21 cellular contexts compared by ENCODE assay signal in the genomic region with DNA sequence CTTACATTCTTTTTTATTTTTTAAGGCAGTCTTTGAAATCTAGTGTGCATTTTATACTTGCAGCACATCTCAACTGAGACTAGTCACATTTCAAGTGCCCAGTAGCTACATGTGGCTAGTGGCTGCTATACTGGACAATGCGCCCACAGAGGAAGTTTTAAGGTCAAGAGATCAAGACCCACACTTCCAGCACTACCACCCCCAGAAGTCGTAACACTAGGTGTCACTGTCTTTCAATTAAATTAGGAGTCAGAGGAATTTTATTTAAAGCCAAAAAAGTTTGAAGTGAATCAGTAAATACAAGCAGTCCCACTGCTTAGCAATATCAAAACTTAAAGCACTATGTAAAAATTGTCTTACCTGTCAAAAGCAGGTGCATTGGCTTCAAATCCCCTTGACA. TPM values are rescaled to one million over a fixed set of nuclear protein-coding genes. Genes with fewer than 3 reads are reported as not detected.
DNase-seq lines count a peak whose midpoint lies in the region; ATAC-seq, FAIRE-seq and TF ChIP-seq lines count a peak whose summit lies in the region.
"Had no signal": no experiment of that assay in that cellular context is flagged by ENCODE, and none has a peak within 500 bp of the region (broad histone marks: within the 10 kb centered on the region; RNA-seq: fewer than 3 reads in every experiment).

No MANE protein-coding gene starts in this region.

- H3K9me3 ChIP-seq in liver (ENCODE audit: control insufficient read depth in 4 of 4, low read length in 3 of 4) (no peaks in the 10 kb centered on the region), HepG2 (ENCODE audit: low read length) (no peaks in the 10 kb centered on the region), HAP-1 (no peaks in the 10 kb centered on the region)
- H3K9me3 ChIP-seq: lower lobe of right lung, upper lobe of right lung had no signal

- TF ChIP-seq EP300 in HepG2 (IDR thresholded peaks at IDR 0.05; ENCODE audit: low read depth in 2 of 2, low read length in 2 of 2) = no peak
- TF ChIP-seq EP300 in HepG2 (CRISPR knock-in tag; IDR thresholded peaks at IDR 0.05; ENCODE audit: borderline replicate concordance) = no peak

- TF ChIP-seq POLR2A in HepG2 (IDR thresholded peaks at IDR 0.05; ENCODE audit: insufficient read depth in 1 of 2, low read depth in 2 of 2, low read length in 2 of 2) = no peak

- no peak for ATAC-seq in HepG2
- ATAC-seq: lower lobe of right lung; natural killer cell treated with Interleukin-12 subunit alpha and Interleukin-12 subunit beta and Interleukin-15 and Interleukin-18, amount 100 ng/mL, for 72 hours; upper lobe of right lung had no signal

- WGBS in liver = 86% methylated on average over 2 of the region's 2 CpGs
- 88% methylated on average over 2 of the region's 2 CpGs for WGBS in HepG2 (ENCODE audit: low lambda C conversion rate)

- no peak overlapping the region for H3K4me3 ChIP-seq in liver (ENCODE audit: low read depth in 1 of 3, low read length in 3 of 3)
- H3K4me3 ChIP-seq in HepG2 (replicated peaks in 1 of 3; ENCODE audit: insufficient read depth in 1 of 3, low read depth in 2 of 3, low read length in 3 of 3) = no peak overlapping the region
- no peak overlapping the region for H3K4me3 ChIP-seq in HAP-1
- H3K4me3 ChIP-seq: lower lobe of right lung, upper lobe of right lung had no signal

- CTCF ChIA-PET in HepG2 (lab: Yijun Ruan, JAX; ENCODE audit: low intra/inter-chr PET ratio, low total read pairs) = no interaction called here

- TF ChIP-seq RAD21 in liver (IDR thresholded peaks at IDR 0.05) (peak; percentile 12 to 19), HepG2 (CRISPR knock-in tag; IDR thresholded peaks at IDR 0.05) (no peak)

- intact Hi-C loops in HepG2 (cut with micrococcal nuclease; ENCODE audit: unreplicated experiment) = no loop called here

- BruUV-seq in HepG2 (replicated peaks; lab: Mats Ljungman, UMichigan) = no TSS peak

- H3K4me1 ChIP-seq in liver (ENCODE audit: control insufficient read depth in 4 of 4, insufficient read depth in 4 of 4, low read length in 3 of 4) (peaks cover 0 to 8% (median 2%) of the 10 kb centered on the region in 4 donors), HepG2 (ENCODE audit: insufficient read depth, low read length) (no peaks in the 10 kb centered on the region), HAP-1 (no peaks in the 10 kb centered on the region)
- H3K4me1 ChIP-seq: lower lobe of right lung, upper lobe of right lung had no signal

- in situ Hi-C loops in HepG2 (cut with HindIII; ENCODE audit: extremely low pct_ligation_motif_present, low pct_unique_long_range_greater_than_20kb) = no loop called here
- in situ Hi-C loops in HAP-1 (cut with MboI; ENCODE audit: low sequenced_read_pairs) = no loop called here

- FAIRE-seq in HepG2 (lab: Jason Lieb, UNC) = no peak
- FAIRE-seq: RCC 7860 had no signal

- POLR2A ChIA-PET in HepG2 (lab: Yijun Ruan, JAX) = no interaction called here

- no peaks in the 10 kb centered on the region for H4K20me1 ChIP-seq in HepG2 (ENCODE audit: insufficient read depth, low read length)

- H3K9ac ChIP-seq in liver (ENCODE audit: low read depth in 1 of 2, low read length in 2 of 2) = no peak overlapping the region
- H3K9ac ChIP-seq in HepG2 (ENCODE audit: insufficient read depth, low read depth, low read length) = no peak overlapping the region

- peaks cover 6 to 14% (median 8%) of the 10 kb centered on the region in 4 donors for H3K36me3 ChIP-seq in liver (ENCODE audit: control insufficient read depth in 4 of 4, insufficient read depth in 3 of 4, low read depth in 1 of 4, low read length in 3 of 4)
- peaks cover 0 to 3% of the 10 kb centered on the region in 2 experiments; a peak in 1 of 5 replicates for H3K36me3 ChIP-seq in HepG2 (replicated peaks in 1 of 2; ENCODE audit: control insufficient read depth in 1 of 2, insufficient read depth in 2 of 2, low read length in 2 of 2)
- H3K36me3 ChIP-seq in HAP-1 (replicated peaks) = no peaks in the 10 kb centered on the region

- no peak overlapping the region for H3K4me2 ChIP-seq in HepG2 (ENCODE audit: low read depth, low read length)

- no peak for DNase-seq in HepG2 (ENCODE audit: low spot score)
- peak; percentile 38 for DNase-seq in OCI-M1 (lab: John Stamatoyannopoulos, UW)
- peak; percentile 80 for DNase-seq in dermis blood vessel endothelial cell
- no peak for DNase-seq in HAP-1 (ENCODE audit: low spot score in 2 of 2)
- DNase-seq in cortex of kidney (lab: John Stamatoyannopoulos, UW) = no peak
- DNase-seq in foreskin melanocyte = no peak
- DNase-seq in NCI-H2227 (lab: John Stamatoyannopoulos, UW; ENCODE audit: unreplicated experiment) = no peak
- DNase-seq: activated CD4-positive, alpha-beta T cell treated with anti-CD3 and anti-CD28 coated beads for 1 hour; activated CD8-positive, alpha-beta memory T cell treated with anti-CD3 and anti-CD28 coated beads, Interleukin-2, amount 50 U/mL, for 48 hours; activated naive CD4-positive, alpha-beta T cell treated with anti-CD3 and anti-CD28 coated beads for 36 hours; GDM1; KG1; lower lobe of right lung; NCI-H1436 treated with DMSO at 0.1 percent for 48 hours; NCI-H446 treated with DMSO at 0.1 percent for 48 hours; stimulated activated CD4-positive, alpha-beta T cell treated with anti-CD3 and anti-CD28 coated beads, Interleukin-12 subunit alpha, Interleukin-12 subunit beta, amount 100 ng/mL, for 4 hours; upper lobe of right lung had no signal

- H3K79me2 ChIP-seq in HepG2 (ENCODE audit: insufficient read depth, low read length) = no peaks in the 10 kb centered on the region

- H3K27ac ChIP-seq in liver (ENCODE audit: low read depth in 1 of 2, low read length in 2 of 2) (no peak overlapping the region), HepG2 (ENCODE audit: extremely low read length, insufficient read depth, low read length) (no peak overlapping the region)
- H3K27ac ChIP-seq: HL-60, lower lobe of right lung, upper lobe of right lung had no signal

- peak; percentile 3 for TF ChIP-seq CTCF in liver (IDR thresholded peaks at IDR 0.05; ENCODE audit: low read depth, low read length, missing input control)
- TF ChIP-seq CTCF in HepG2 (CRISPR knock-in tag; IDR thresholded peaks at IDR 0.05) = no peak

- H2AFZ ChIP-seq in HepG2 (ENCODE audit: low read length) = no peak overlapping the region

- H3K27me3 ChIP-seq in liver (ENCODE audit: control insufficient read depth in 4 of 4, insufficient read depth in 4 of 4, low read length in 3 of 4) = no peaks in the 10 kb centered on the region
- no peaks in the 10 kb centered on the region for H3K27me3 ChIP-seq in HepG2 (ENCODE audit: control insufficient read depth in 1 of 2, insufficient read depth in 2 of 2, low read length in 2 of 2)
- no peaks in the 10 kb centered on the region for H3K27me3 ChIP-seq in HAP-1 (ENCODE audit: low read depth)
- H3K27me3 ChIP-seq: upper lobe of right lung had no signal

TF ChIP-seq in liver, 16 proteins besides CTCF, POLR2A, EP300 and RAD21:
- peak; percentile 44 for TF ChIP-seq NR2F2 (IDR thresholded peaks at IDR 0.05)
- TF ChIP-seq FOXA1 (IDR thresholded peaks at IDR 0.05) = no peak
- TF ChIP-seq FOXA2 (IDR thresholded peaks at IDR 0.05) = no peak
- TF ChIP-seq YY1 (IDR thresholded peaks at IDR 0.05) = no peak
- TF ChIP-seq EGR1 (IDR thresholded peaks at IDR 0.05; ENCODE audit: low read depth in 2 of 2) = no peak

TF ChIP-seq in HepG2, 621 proteins besides CTCF, POLR2A, EP300 and RAD21 (continues in another document):
- TF ChIP-seq MIXL1 (CRISPR knock-in tag; IDR thresholded peaks at IDR 0.05) (no peak), ZNF468 (CRISPR knock-in tag; IDR thresholded peaks at IDR 0.05) (no peak)
- TF ChIP-seq, protein P1, sequence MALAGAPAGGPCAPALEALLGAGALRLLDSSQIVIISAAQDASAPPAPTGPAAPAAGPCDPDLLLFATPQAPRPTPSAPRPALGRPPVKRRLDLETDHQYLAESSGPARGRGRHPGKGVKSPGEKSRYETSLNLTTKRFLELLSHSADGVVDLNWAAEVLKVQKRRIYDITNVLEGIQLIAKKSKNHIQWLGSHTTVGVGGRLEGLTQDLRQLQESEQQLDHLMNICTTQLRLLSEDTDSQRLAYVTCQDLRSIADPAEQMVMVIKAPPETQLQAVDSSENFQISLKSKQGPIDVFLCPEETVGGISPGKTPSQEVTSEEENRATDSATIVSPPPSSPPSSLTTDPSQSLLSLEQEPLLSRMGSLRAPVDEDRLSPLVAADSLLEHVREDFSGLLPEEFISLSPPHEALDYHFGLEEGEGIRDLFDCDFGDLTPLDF (CRISPR knock-in tag; IDR thresholded peaks at IDR 0.05) = no peak

RNA-seq across cellular contexts. Expression of a gene that starts 39.9 kb away (rescaled TPM):
- total RNA-seq in liver = 1 to 10 TPM; 6.2 to 7.2 TPM
- 1 to 10 TPM; 2.5 to 3.9 TPM for polyA plus RNA-seq in liver
- total RNA-seq in HepG2 (2016; rRNA removed; fragmentation: Illumina TruSeq; extraction: Trizol) = 2.7 and 6.4 TPM in 2 replicates
- total RNA-seq in HepG2 (2016; cell fraction: cytosol; rRNA removed; fragmentation: Illumina TruSeq; extraction: Trizol; ENCODE audit: low read depth) = 0.79 and 0.81 TPM in 2 replicates
- total RNA-seq in HepG2 (2016; cell fraction: insoluble cytoplasmic fraction; rRNA removed; fragmentation: Illumina TruSeq; extraction: Trizol) = 2.8 and 6.0 TPM in 2 replicates
- 1.4 and 2.0 TPM in 2 replicates for total RNA-seq in HepG2 (2016; cell fraction: membrane; rRNA removed; fragmentation: Illumina TruSeq; extraction: Trizol)
- total RNA-seq in HepG2 (2016; cell fraction: nucleus; rRNA removed; fragmentation: Illumina TruSeq; extraction: Trizol) = 5.3 and 5.5 TPM in 2 replicates
- polyA plus RNA-seq in HepG2 (2011; rRNA removed) = 1.7 and 2.0 TPM in 2 replicates
- 0.87 and 1.2 TPM in 2 replicates for polyA plus RNA-seq in HepG2 (2011; cell fraction: cytosol; rRNA removed)
- polyA plus RNA-seq in HepG2 (2011; cell fraction: nucleus; rRNA removed) = 5.9 and 6.7 TPM in 2 replicates
- 3.2 and 3.6 TPM in 2 replicates for polyA plus RNA-seq in HepG2 (2012)
- polyA plus RNA-seq in HepG2 (2016; cell fraction: cytosol; fragmentation: Illumina TruSeq; extraction: Trizol; ENCODE audit: low read depth) = 0.16 and 0.20 TPM in 2 replicates
- polyA plus RNA-seq in HepG2 (2016; cell fraction: insoluble cytoplasmic fraction; fragmentation: Illumina TruSeq; extraction: Trizol; ENCODE audit: low read depth) = 3.7 and 5.3 TPM in 2 replicates
- polyA plus RNA-seq in HepG2 (2016; cell fraction: membrane; fragmentation: Illumina TruSeq; extraction: Trizol; ENCODE audit: low read depth) = 0.62 and 0.63 TPM in 2 replicates
- 8.5 and 10.3 TPM in 2 replicates for polyA plus RNA-seq in HepG2 (2016; cell fraction: nucleus; fragmentation: Illumina TruSeq; extraction: Trizol; ENCODE audit: insufficient read depth, low read depth)
- 3.5 and 10.1 TPM in 2 replicates for polyA minus RNA-seq in HepG2 (2011; rRNA and poly(A)+ RNA removed; ENCODE audit: low replicate concordance)
- 2.1 and 2.3 TPM in 2 replicates for polyA minus RNA-seq in HepG2 (2011; cell fraction: cytosol; rRNA and poly(A)+ RNA removed)
- 7.3 and 11.2 TPM in 2 replicates for polyA minus RNA-seq in HepG2 (2011; cell fraction: nucleus; rRNA and poly(A)+ RNA removed)
- total RNA-seq in dermis blood vessel endothelial cell = 11.4 and 23.5 TPM in 2 replicates

Comparison
In these comparisons a context has a peak if more than half of its experiments do, and no peak if none do; other contexts are left out.
1. DNase-seq: peak in OCI-M1 (single experiment) and dermis blood vessel endothelial cell (single experiment); none in HepG2 (single experiment), HAP-1 (0 of 2), cortex of kidney (single experiment), foreskin melanocyte (single experiment) and NCI-H2227 (single experiment).